In genomic region chr4:909131-909571, GRCh38 we compare ENCODE assay signal across 18 cellular contexts.
"Had no signal": no experiment of that assay in that cellular context is flagged by ENCODE, and none has a peak within 500 bp of the region (broad histone marks: within the 10 kb centered on the region; RNA-seq: fewer than 3 reads in every experiment).

No MANE protein-coding gene starts in this region.

- H3K27me3 ChIP-seq: left lung, right lobe of liver, stomach, transverse colon had no signal

- H3K9me3 ChIP-seq: left lung, right lobe of liver, stomach, thoracic aorta, transverse colon had no signal

- DNase-seq: caudate nucleus; effector CD4-positive, alpha-beta T cell; endodermal cell; foreskin melanocyte; head of caudate nucleus; hippocampal formation; mesenchymal stem cell; midbrain; stimulated activated CD4-positive, alpha-beta T cell treated with anti-CD3 and anti-CD28 coated beads, Interleukin-4, amount 100 ng/mL, for 24 hours; stomach; substantia nigra; transverse colon had no signal

- H3K4me3 Mint-ChIP-seq: endodermal cell; stimulated activated memory B cell treated with anti-CD40 and anti-IgM and Interleukin-4, amounts not matched to agents 10 μg/mL and 1 μg/mL and 100 μg/mL, for 72 hours had no signal

- H3K4me1 Mint-ChIP-seq: endodermal cell had no signal

- H3K4me1 ChIP-seq: right lobe of liver, stomach had no signal

- H3K4me3 ChIP-seq: coronary artery, left lung, lung, right lobe of liver, stomach, thoracic aorta, transverse colon had no signal

- ATAC-seq: left lung; right lobe of liver; stimulated activated memory B cell treated with anti-CD40 and anti-IgM and Interleukin-4, amounts not matched to agents 10 μg/mL and 1 μg/mL and 100 μg/mL, for 72 hours had no signal

- H3K27ac Mint-ChIP-seq: endodermal cell; stimulated activated memory B cell treated with anti-CD40 and anti-IgM and Interleukin-4, amounts not matched to agents 10 μg/mL and 1 μg/mL and 100 μg/mL, for 72 hours had no signal

- H3K27me3 Mint-ChIP-seq: stimulated activated memory B cell treated with anti-CD40 and anti-IgM and Interleukin-4, amounts not matched to agents 10 μg/mL and 1 μg/mL and 100 μg/mL, for 72 hours had no signal

- H3K27ac ChIP-seq: coronary artery, left lung, right lobe of liver, stomach, thoracic aorta, transverse colon had no signal
